In genomic region chr6:137218473-137218916, GRCh38 we compare ENCODE assay signal across 8 cellular contexts. TPM values are rescaled to one million over a fixed set of nuclear protein-coding genes. Genes with fewer than 3 reads are reported as not detected.
DNase-seq lines count a peak whose midpoint lies in the region; ATAC-seq and TF ChIP-seq lines count a peak whose summit lies in the region.

No MANE protein-coding gene starts in this region.

- DNase-seq in CD8-positive, alpha-beta T cell: peak; percentile 7 to 67 (median 44)
- DNase-seq in HL-60 (ENCODE audit: low read depth in 1 of 2, low spot score in 1 of 2) (peak; percentile 73 to 81), SW 1271 (lab: John Stamatoyannopoulos, UW) (peak; percentile 4 to 45), mammary epithelial cell (peak; percentile 78), inferior parietal cortex (ENCODE audit: extremely low spot score) (peak; percentile 48), NCI-H2196 (lab: John Stamatoyannopoulos, UW; ENCODE audit: unreplicated experiment) (no peak)
- peak; percentile 49 for DNase-seq in stimulated activated CD4-positive, alpha-beta T cell treated with anti-CD3 and anti-CD28 coated beads, Interleukin-15, amount 100 ng/mL, for 24 hours

- no peaks in the 10 kb centered on the region for H3K9me3 Mint-ChIP-seq in CD8-positive, alpha-beta T cell

- peaks cover 56% of the 10 kb centered on the region for H3K79me2 ChIP-seq in mammary epithelial cell (ENCODE audit: insufficient read depth, low read length)

- CTCF ChIA-PET in CD8-positive, alpha-beta T cell (lab: Charles Lee): interaction anchor here (1.0 kb wide), 1 partner anchor 197 kb away, joined by 6 read pairs; no protein-coding TSS in a partner anchor
- CTCF ChIA-PET in mammary epithelial cell (lab: Charles Lee; ENCODE audit: low non-redundant PET): no interaction called here

- H3K9ac ChIP-seq in mammary epithelial cell (ENCODE audit: insufficient read depth, low read length): peak overlapping the region; percentile 99

- H3K4me2 ChIP-seq in mammary epithelial cell (ENCODE audit: insufficient read depth, low read depth, low read length): peak overlapping the region; percentile 84

- H3K36me3 ChIP-seq in CD8-positive, alpha-beta T cell (ENCODE audit: insufficient read depth, low read length): no peaks in the 10 kb centered on the region
- H3K36me3 ChIP-seq in mammary epithelial cell (ENCODE audit: insufficient read depth, low read length): no peaks in the 10 kb centered on the region

- peak overlapping the region; percentile 93 for H2AFZ ChIP-seq in mammary epithelial cell (ENCODE audit: low read depth, low read length)

- in situ Hi-C loops in mammary epithelial cell (cut with MboI; ENCODE audit: low sequenced_read_pairs in 2 of 2): no loop called here

- H3K27me3 ChIP-seq in CD8-positive, alpha-beta T cell (ENCODE audit: insufficient read depth, low read length): no peaks in the 10 kb centered on the region
- H3K27me3 ChIP-seq in HL-60 (ENCODE audit: insufficient read depth, poor library complexity, severe bottlenecking): no peaks in the 10 kb centered on the region
- no peaks in the 10 kb centered on the region for H3K27me3 ChIP-seq in mammary epithelial cell (ENCODE audit: insufficient read depth, low read length)

- dilution Hi-C loops in mammary epithelial cell (cut with HindIII; ENCODE audit: low sequenced_read_pairs): no loop called here

- H3K4me1 Mint-ChIP-seq in CD8-positive, alpha-beta T cell (ENCODE audit: low read depth): peaks cover 69% of the 10 kb centered on the region

- no peaks in the 10 kb centered on the region for H4K20me1 ChIP-seq in mammary epithelial cell (ENCODE audit: insufficient read depth, low read length)

- peak overlapping the region; percentile 94 for H3K4me3 Mint-ChIP-seq in CD8-positive, alpha-beta T cell

- H3K4me3 ChIP-seq in CD8-positive, alpha-beta T cell (ENCODE audit: low read depth, low read length): peak overlapping the region; percentile 72
- H3K4me3 ChIP-seq in HL-60 (replicated peaks; ENCODE audit: insufficient read depth, low read length): peak overlapping the region; percentile 81
- peak overlapping the region; percentile 78 to 98 (median 89) for H3K4me3 ChIP-seq in mammary epithelial cell (replicated peaks in 1 of 3; ENCODE audit: insufficient read depth in 1 of 3, low read depth in 2 of 3, low read length in 3 of 3)

- peaks cover 30% of the 10 kb centered on the region for H3K4me1 ChIP-seq in CD8-positive, alpha-beta T cell (ENCODE audit: insufficient read depth, low read length)
- H3K4me1 ChIP-seq in mammary epithelial cell (ENCODE audit: insufficient read depth, low read length): peaks cover 46% of the 10 kb centered on the region

- H3K27ac ChIP-seq in CD8-positive, alpha-beta T cell (ENCODE audit: low read depth, low read length): peak overlapping the region; percentile 94
- H3K27ac ChIP-seq in HL-60 (replicated peaks) (peak overlapping the region; percentile 91), mammary epithelial cell (ENCODE audit: insufficient read depth, low read depth, low read length) (peak overlapping the region; percentile 98)

- no peaks in the 10 kb centered on the region for H3K27me3 Mint-ChIP-seq in CD8-positive, alpha-beta T cell (ENCODE audit: low read depth)

- ATAC-seq in CD8-positive, alpha-beta T cell: peak; percentile 75
- peak; percentile 32 for ATAC-seq in GM19397 (IDR thresholded peaks at IDR 0.05; ENCODE audit: unreplicated experiment)

- no peaks in the 10 kb centered on the region for H3K9me3 ChIP-seq in CD8-positive, alpha-beta T cell (ENCODE audit: low read length)
- H3K9me3 ChIP-seq in mammary epithelial cell (replicated peaks; ENCODE audit: insufficient read depth, low read length): no peaks in the 10 kb centered on the region

- H3K27ac Mint-ChIP-seq in CD8-positive, alpha-beta T cell: peak overlapping the region; percentile 97

- BruUV-seq in mammary epithelial cell (replicated peaks; lab: Mats Ljungman, UMichigan): no TSS peak

- intact Hi-C loops in CD8-positive, alpha-beta T cell (cut with DNase I, micrococcal nuclease): loop anchor here (2.0 to 10.0 kb wide), 10 partner anchors 14 to 1899 kb away; partner anchors contain the start of genes CCDC28A (in 2 of the 2), HEBP2 (in 2 of the 2), ABRACL (in 1 of the 2) and BCLAF1 (in 1 of the 2)
- intact Hi-C loops in mammary epithelial cell (cut with micrococcal nuclease): loop anchor here (1.0 to 5.0 kb wide), 4 partner anchors 22 to 126 kb away; no protein-coding TSS in a partner anchor

- peaks cover 19% of the 10 kb centered on the region for H3K36me3 Mint-ChIP-seq in CD8-positive, alpha-beta T cell

- under 1% methylated on average over 13 of the region's 13 CpGs for WGBS in mammary epithelial cell (ENCODE audit: low coverage, missing lambda C conversion rate)

- POLR2A ChIA-PET in CD8-positive, alpha-beta T cell (lab: Charles Lee): interaction anchor here (1.4 kb wide), 1 partner anchor 24 kb away, joined by 3 read pairs; no protein-coding TSS in a partner anchor

- TF ChIP-seq CTCF in CD8-positive, alpha-beta T cell (IDR thresholded peaks at IDR 0.05): no peak
- TF ChIP-seq CTCF in HL-60 (IDR thresholded peaks at IDR 0.05; ENCODE audit: insufficient read depth, low read length) (no peak), mammary epithelial cell (conservative IDR thresholded peaks at IDR 0.05 in 1 of 2, IDR thresholded peaks at IDR 0.05 in 1 of 2; ENCODE audit: extremely low read depth in 1 of 2, insufficient read depth in 1 of 2, low read depth in 1 of 2, low read length in 2 of 2) (no peak)

RNA-seq across cellular contexts. Expression of gene IFNGR1, which starts 0.7 kb away (rescaled TPM):
- total RNA-seq in CD8-positive, alpha-beta T cell: 100 to 1,000 TPM; 106 to 117 TPM
- total RNA-seq in mammary epithelial cell: 100 to 1,000 TPM in 1 of 2 donors, 10 to 100 TPM in 1; 54.7 to 137 TPM
- polyA plus RNA-seq in mammary epithelial cell: 30.0 TPM
- 17.6 TPM for polyA minus RNA-seq in mammary epithelial cell

RNA-seq across cellular contexts. Expression of gene IL22RA2, which starts 45.1 kb away (rescaled TPM):
- not detected for total RNA-seq in CD8-positive, alpha-beta T cell
- not detected for total RNA-seq in mammary epithelial cell
- not detected for polyA plus RNA-seq in mammary epithelial cell
- polyA minus RNA-seq in mammary epithelial cell: not detected
